ENCODE assay signal across 10 cellular contexts in the genomic region with DNA sequence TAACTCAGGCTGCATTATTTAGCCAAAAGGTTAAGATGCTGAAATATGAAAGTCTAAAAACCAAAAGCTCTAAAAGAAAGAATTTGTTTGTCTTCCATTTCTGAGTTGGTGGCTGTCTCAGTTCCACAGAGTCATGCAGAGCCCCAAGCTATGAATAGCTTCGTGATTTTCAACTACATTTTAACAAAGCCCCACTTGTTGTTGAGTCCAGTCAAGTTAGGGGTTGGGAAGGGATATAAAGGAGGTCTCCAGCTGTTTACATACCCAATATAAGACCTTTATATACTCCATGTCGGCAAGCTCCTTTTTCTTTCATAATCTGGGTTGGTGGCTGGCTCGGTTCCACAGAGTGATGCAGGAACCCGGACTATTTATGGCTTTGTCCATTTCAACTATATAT.
"Had no signal": no experiment of that assay in that cellular context is flagged by ENCODE, and none has a peak within 500 bp of the region (broad histone marks: within the 10 kb centered on the region; RNA-seq: fewer than 3 reads in every experiment).

No MANE protein-coding gene starts in this region.

- H3K4me1 Mint-ChIP-seq: IgD-negative memory B cell had no signal

- H3K36me3 Mint-ChIP-seq: IgD-negative memory B cell had no signal

- ATAC-seq: HCT116, HepG2 had no signal

- H3K4me3 Mint-ChIP-seq: HFFc6, IgD-negative memory B cell had no signal

- H3K27me3 Mint-ChIP-seq: IgD-negative memory B cell had no signal

- H3K4me1 ChIP-seq: HAP-1 had no signal

- H3K9ac ChIP-seq: GM23248 had no signal

- H2AFZ ChIP-seq: GM23248 had no signal

- H3K36me3 ChIP-seq: HAP-1 had no signal

- H3K27ac ChIP-seq: GM23248, HL-60 had no signal

- H3K27ac Mint-ChIP-seq: HFFc6, IgD-negative memory B cell had no signal

- DNase-seq: GM23248, GOT3, H7, HFFc6, KBM-7 had no signal

- H3K4me3 ChIP-seq: GM23248, HAP-1 had no signal

- H3K9me3 ChIP-seq: HAP-1 had no signal
